ENCODE assay signal across 10 cellular contexts in the genomic region with DNA sequence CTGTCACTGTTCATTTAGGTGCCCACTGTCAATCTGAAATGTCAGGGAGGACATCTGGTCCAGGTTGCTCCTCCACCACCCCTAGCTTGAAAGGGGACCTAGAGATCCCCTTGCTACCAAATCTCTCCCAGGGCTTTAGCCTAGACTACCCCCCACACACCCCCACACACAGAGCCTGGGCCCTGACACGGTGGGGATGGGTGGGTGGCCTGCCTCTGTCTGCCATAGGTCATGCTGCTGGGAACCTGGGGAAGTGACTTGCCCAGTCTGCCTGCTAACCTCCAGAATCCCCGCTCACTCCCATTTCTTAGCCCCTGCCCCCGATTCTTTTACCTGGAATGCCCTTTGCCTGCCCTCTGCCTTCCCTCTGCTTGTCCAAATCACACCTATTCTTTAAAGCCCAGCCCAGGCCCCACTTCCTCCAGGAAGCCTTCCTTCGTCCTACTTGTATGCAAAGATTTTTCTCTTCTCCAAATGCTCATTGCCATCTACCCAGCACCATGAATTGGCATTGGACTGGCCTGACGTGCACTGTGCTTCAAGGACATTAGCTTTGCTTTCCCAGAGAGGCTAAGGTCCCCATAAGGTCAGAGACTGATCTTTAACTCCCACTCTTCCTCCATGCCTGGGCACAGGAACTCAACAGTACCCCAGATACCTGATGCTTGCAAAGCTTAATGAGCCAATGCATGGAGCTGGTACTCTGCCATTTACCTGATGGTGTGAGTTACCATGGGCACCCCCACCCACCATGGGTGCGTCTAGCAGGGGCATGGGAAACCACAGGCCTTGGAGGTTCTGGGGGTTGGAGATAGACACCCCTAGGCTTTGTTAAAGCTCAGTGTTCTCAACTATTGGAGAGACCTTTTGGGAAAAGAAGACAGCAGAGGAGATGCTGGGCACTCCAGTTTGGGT. TPM values are rescaled to one million over a fixed set of nuclear protein-coding genes. Genes with fewer than 3 reads are reported as not detected.
A peak's percentile ranks its signal among the peaks of the same experiment; 100 is the strongest.
DNase-seq lines count a peak whose midpoint lies in the region; ATAC-seq, FAIRE-seq and TF ChIP-seq lines count a peak whose summit lies in the region.
"Had no signal": no experiment of that assay in that cellular context is flagged by ENCODE, and none has a peak within 500 bp of the region (broad histone marks: within the 10 kb centered on the region; RNA-seq: fewer than 3 reads in every experiment).

No MANE protein-coding gene starts in this region.

- POLR2A ChIA-PET in PC-3 (lab: Charles Lee; ENCODE audit: unreplicated experiment), result no interaction called here

- WGBS in pancreas, 2 donors, result 61% methylated on average over 6 of the region's 6 CpGs

- H4K20me1 ChIP-seq in PC-3 (ENCODE audit: low read length), result no peaks in the 10 kb centered on the region

- no peak overlapping the region for H3K4me3 ChIP-seq in PC-3 (ENCODE audit: low read length)
- peak overlapping the region; percentile 72 for H3K4me3 ChIP-seq in fibroblast of the aortic adventitia (ENCODE audit: low read depth, low read length)
- no peak overlapping the region for H3K4me3 ChIP-seq in pancreas

- H3K27me3 ChIP-seq in PC-3 (ENCODE audit: low read length) (no peaks in the 10 kb centered on the region), pancreas (no peaks in the 10 kb centered on the region)

- CTCF ChIA-PET in PC-3 (lab: Charles Lee), result no interaction called here

- TSS peak; percentile 15 for BruUV-seq in PC-3 (replicated peaks; lab: Mats Ljungman, UMichigan)

- intact Hi-C loops in PC-3 (cut with micrococcal nuclease), result no loop called here
- intact Hi-C loops in pancreas (cut with DNase I), result no loop called here

- no peaks in the 10 kb centered on the region for H3K9me3 ChIP-seq in PC-3 (ENCODE audit: low read length)
- no peaks in the 10 kb centered on the region for H3K9me3 ChIP-seq in pancreas
- H3K9me3 ChIP-seq: HAP-1 had no signal

- TF ChIP-seq CTCF in 22Rv1 (IDR thresholded peaks at IDR 0.05), result no peak
- no peak for TF ChIP-seq CTCF in PC-3 (conservative IDR thresholded peaks at IDR 0.05; ENCODE audit: low read depth, low read length)
- no peak for TF ChIP-seq CTCF in fibroblast of the aortic adventitia (IDR thresholded peaks at IDR 0.05; ENCODE audit: insufficient read depth, low read length)
- no peak for TF ChIP-seq CTCF in pancreas (IDR thresholded peaks at IDR 0.05)

- DNase-seq in PC-3 (no peak), fibroblast of the aortic adventitia (ENCODE audit: low read depth) (no peak), pancreas (peak in 2 of 6 donors; percentile 23 to 55), ureter (ENCODE audit: low spot score) (no peak), NCI-H1092 treated with DMSO at 0.1 percent for 48 hours (lab: John Stamatoyannopoulos, UW) (no peak)
- no peak for DNase-seq in activated CD8-positive, alpha-beta memory T cell treated with anti-CD3 and anti-CD28 coated beads, Interleukin-2, amount 50 U/mL, for 48 hours

- no peak overlapping the region for H3K4me2 ChIP-seq in PC-3 (ENCODE audit: low read length)

- ATAC-seq in PC-3 (no peak), pancreas (no peak), HG02798 (IDR thresholded peaks at IDR 0.05; ENCODE audit: poor library complexity, unreplicated experiment) (no peak)

- no peaks in the 10 kb centered on the region for H3K79me2 ChIP-seq in PC-3 (ENCODE audit: low read length)

- no peak for FAIRE-seq in pancreas (lab: Jason Lieb, UNC)

- H3K27ac ChIP-seq in 22Rv1, result peak overlapping the region; percentile 86; the same call in 1 of the 2 replicates
- no peak overlapping the region for H3K27ac ChIP-seq in PC-3 (ENCODE audit: low read length)
- H3K27ac ChIP-seq in pancreas, result peak overlapping the region; percentile 80 to 88 (median 82)

- no peak overlapping the region for H3K9ac ChIP-seq in PC-3 (ENCODE audit: low read length)

- H2AFZ ChIP-seq in PC-3 (ENCODE audit: low read length), result no peak overlapping the region

- no peaks in the 10 kb centered on the region for H3K9me2 ChIP-seq in PC-3 (replicated peaks; ENCODE audit: low read length)

- H3K36me3 ChIP-seq in PC-3 (ENCODE audit: low read depth, low read length) (no peaks in the 10 kb centered on the region), pancreas (no peaks in the 10 kb centered on the region)
- H3K36me3 ChIP-seq: HAP-1 had no signal

- H3K4me1 ChIP-seq in PC-3 (ENCODE audit: insufficient read depth, low read length) (peaks cover 4% of the 10 kb centered on the region), pancreas (peaks cover 21 to 27% (median 21%) of the 10 kb centered on the region in 3 donors)

- H3F3A ChIP-seq in PC-3 (ENCODE audit: low read length, unreplicated experiment), result no peaks in the 10 kb centered on the region

RNA-seq across cellular contexts. Expression of gene SMARCD3, which starts 1.9 kb away (rescaled TPM):
- 8.6 and 9.1 TPM in 2 replicates for total RNA-seq in PC-3 (2014; rRNA removed)
- 44.9 and 59.7 TPM in 2 replicates for total RNA-seq in fibroblast of the aortic adventitia (ENCODE audit: low replicate concordance)
- 10 to 100 TPM; 13.0 to 30.8 (median 15.3) TPM for total RNA-seq in pancreas
- 10 to 100 TPM; 46.6 to 69.9 TPM for polyA plus RNA-seq in pancreas
- total RNA-seq in ureter, result 67.4 TPM

RNA-seq across cellular contexts. Expression of gene CHPF2, which starts 18.2 kb away (rescaled TPM):
- 30.1 and 36.5 TPM in 2 replicates for total RNA-seq in PC-3 (2014; rRNA removed)
- total RNA-seq in fibroblast of the aortic adventitia (ENCODE audit: low replicate concordance), result 33.0 and 47.0 TPM in 2 replicates
- 10 to 100 TPM; 12.8 to 27.9 (median 18.9) TPM for total RNA-seq in pancreas
- polyA plus RNA-seq in pancreas, result 10 to 100 TPM; 35.3 to 38.6 TPM
- 43.0 TPM for total RNA-seq in ureter

RNA-seq across cellular contexts. Expression of gene ABCF2, which starts 23.4 kb away (rescaled TPM):
- 55.5 and 75.0 TPM in 2 replicates for total RNA-seq in PC-3 (2014; rRNA removed)
- total RNA-seq in fibroblast of the aortic adventitia (ENCODE audit: low replicate concordance), result 18.8 and 50.9 TPM in 2 replicates
- total RNA-seq in pancreas, result 10 to 100 TPM in 4 of 6 donors, 1 to 10 TPM in 2; 7.1 to 13.6 (median 11.9) TPM
- polyA plus RNA-seq in pancreas, result 10 to 100 TPM in 1 of 2 donors, 1 to 10 TPM in 1; 9.7 to 10.9 TPM
- 33.9 TPM for total RNA-seq in ureter

RNA-seq across cellular contexts. Expression of gene H2BK1, which starts 40.1 kb away (rescaled TPM):
- not detected in 2 replicates for total RNA-seq in PC-3 (2014; rRNA removed)
- total RNA-seq in fibroblast of the aortic adventitia (ENCODE audit: low replicate concordance), result not detected in 2 replicates
- not detected for total RNA-seq in pancreas
- not detected for polyA plus RNA-seq in pancreas
- total RNA-seq in ureter, result not detected
- total RNA-seq: urinary bladder had no signal
- polyA plus RNA-seq: urinary bladder had no signal
